In genomic region chr22:41381329-41382097, GRCh38 we compare ENCODE assay signal across 8 cellular contexts. TPM values are rescaled to one million over a fixed set of nuclear protein-coding genes. Genes with fewer than 3 reads are reported as not detected.
A peak's percentile ranks its signal among the peaks of the same experiment; 100 is the strongest.
DNase-seq lines count a peak whose midpoint lies in the region; ATAC-seq and TF ChIP-seq lines count a peak whose summit lies in the region.

Gene TEF, plus strand, starts transcription at chr22:41381942. Its CDS starts 103 bp downstream, at chr22:41382045.

- peaks cover 1% of the 10 kb centered on the region for H3K27me3 Mint-ChIP-seq in T-helper 1 cell treated with Interleukin-12 subunit alpha and Interleukin-12 subunit beta and Interleukin-4 antibody, amounts not matched to agents 30 μg/mL and 1 μg/mL, for 36 hours (ENCODE audit: low read depth)
- H3K27me3 Mint-ChIP-seq in type B pancreatic cell, result no peaks in the 10 kb centered on the region

- no peak for TF ChIP-seq CTCF in GM13977 (IDR thresholded peaks at IDR 0.05; ENCODE audit: extremely low read depth, insufficient read depth, missing control alignments)
- no peak for TF ChIP-seq CTCF in type B pancreatic cell (conservative IDR thresholded peaks at IDR 0.05)

- no peaks in the 10 kb centered on the region for H3K9me3 Mint-ChIP-seq in T-helper 1 cell treated with Interleukin-12 subunit alpha and Interleukin-12 subunit beta and Interleukin-4 antibody, amounts not matched to agents 30 μg/mL and 1 μg/mL, for 36 hours
- H3K9me3 Mint-ChIP-seq in type B pancreatic cell, result no peaks in the 10 kb centered on the region

- H3K4me1 Mint-ChIP-seq in T-helper 1 cell treated with Interleukin-12 subunit alpha and Interleukin-12 subunit beta and Interleukin-4 antibody, amounts not matched to agents 30 μg/mL and 1 μg/mL, for 36 hours (ENCODE audit: low read depth), result peaks cover 8% of the 10 kb centered on the region
- peaks cover 14% of the 10 kb centered on the region for H3K4me1 Mint-ChIP-seq in type B pancreatic cell (ENCODE audit: unreplicated experiment)

- H3K4me3 Mint-ChIP-seq in T-helper 1 cell treated with Interleukin-12 subunit alpha and Interleukin-12 subunit beta and Interleukin-4 antibody, amounts not matched to agents 30 μg/mL and 1 μg/mL, for 36 hours, result peak within 1 kb of the TSS; percentile 92
- H3K4me3 Mint-ChIP-seq in type B pancreatic cell, result peak within 1 kb of the TSS; percentile 93

- in situ Hi-C loops in GM13977 (cut with MboI; ENCODE audit: low pct_unique_long_range_greater_than_20kb, low sequenced_read_pairs, unreplicated experiment), result no loop called here

- ATAC-seq in HG02885 (IDR thresholded peaks at IDR 0.05; ENCODE audit: poor library complexity, unreplicated experiment), result peak; percentile 84
- ATAC-seq in left cardiac atrium, result peak; percentile 87 to 95

- intact Hi-C loops in left cardiac atrium (cut with DNase I), result no loop called here
- intact Hi-C loops in posterior cingulate gyrus (cut with DNase I), result loop anchor here (1.0 to 5.0 kb wide), 2 partner anchors 14 to 429 kb away; partner anchors contain the start of gene RBX1

- no peaks in the 10 kb centered on the region for H3K36me3 Mint-ChIP-seq in T-helper 1 cell treated with Interleukin-12 subunit alpha and Interleukin-12 subunit beta and Interleukin-4 antibody, amounts not matched to agents 30 μg/mL and 1 μg/mL, for 36 hours (ENCODE audit: low read depth)
- H3K36me3 Mint-ChIP-seq in type B pancreatic cell, result no peaks in the 10 kb centered on the region

- peak within 1 kb of the TSS; percentile 95 for H3K27ac Mint-ChIP-seq in T-helper 1 cell treated with Interleukin-12 subunit alpha and Interleukin-12 subunit beta and Interleukin-4 antibody, amounts not matched to agents 30 μg/mL and 1 μg/mL, for 36 hours
- H3K27ac Mint-ChIP-seq in type B pancreatic cell, result peak within 1 kb of the TSS; percentile 96

- DNase-seq in GM13977 (ENCODE audit: low spot score) (peak; percentile 100), NCI-H1694 (lab: John Stamatoyannopoulos, UW) (peak; percentile 97), amygdala (lab: John Stamatoyannopoulos, UW) (peak; percentile 92 to 100 (median 99)), left cardiac atrium (peak; percentile 99), posterior cingulate gyrus (peak; percentile 98 to 100 (median 99)), type B pancreatic cell (ENCODE audit: extremely low spot score, unreplicated experiment) (peak; percentile 99)

RNA-seq across cellular contexts. Expression of gene TEF, which starts in this region (rescaled TPM):
- total RNA-seq in left cardiac atrium (10 to 100 TPM; 14.0 to 24.5 TPM), type B pancreatic cell (ENCODE audit: low replicate concordance) (10.5 TPM in 2 replicates)

Comparison
In these comparisons a context has a peak if more than half of its experiments do, and no peak if none do; other contexts are left out.
1. Peak in every context shown above with its lines: DNase-seq and ATAC-seq.